ENCODE assay signal across 1 cellular context in genomic region chr11:68118753-68119448, GRCh38.
A peak's percentile ranks its signal among the peaks of the same experiment; 100 is the strongest.
TF ChIP-seq lines count a peak whose summit lies in the region.

No MANE protein-coding gene starts in this region.

TF ChIP-seq in HepG2, 621 proteins besides CTCF, POLR2A, EP300 and RAD21 (continued from another document and continues in another):
- TF ChIP-seq TSC22D2 (CRISPR knock-in tag; IDR thresholded peaks at IDR 0.05; ENCODE audit: borderline replicate concordance) (no peak), ZNF709 (CRISPR knock-in tag; IDR thresholded peaks at IDR 0.05) (no peak), CREB3 (CRISPR knock-in tag; IDR thresholded peaks at IDR 0.05) (no peak), ZC3H13 (CRISPR knock-in tag; IDR thresholded peaks at IDR 0.05) (no peak), NFE2L1 (CRISPR knock-in tag; IDR thresholded peaks at IDR 0.05; ENCODE audit: borderline replicate concordance) (no peak), RNF2 (conservative IDR thresholded peaks at IDR 0.05; ENCODE audit: low read depth) (no peak), ZNF691 (CRISPR knock-in tag; IDR thresholded peaks at IDR 0.05; ENCODE audit: borderline replicate concordance, low read depth) (0 out of 2 replicates have a peak, but pooled peaks have one; percentile 6), KDM4B (CRISPR knock-in tag; IDR thresholded peaks at IDR 0.05) (no peak), MIER2 (CRISPR knock-in tag; IDR thresholded peaks at IDR 0.05) (no peak), WIZ (CRISPR knock-in tag; IDR thresholded peaks at IDR 0.05) (no peak), FOXA3 (CRISPR knock-in tag; IDR thresholded peaks at IDR 0.05) (0 out of 2 replicates have a peak, but pooled peaks have one; percentile 8), ZIK1 (CRISPR knock-in tag; IDR thresholded peaks at IDR 0.05; ENCODE audit: borderline replicate concordance, low read depth) (no peak), IKZF1 (IDR thresholded peaks at IDR 0.05) (no peak), FOXO1 (CRISPR knock-in tag; IDR thresholded peaks at IDR 0.05) (0 out of 2 replicates have a peak, but pooled peaks have one; percentile 16), RBFOX2 (IDR thresholded peaks at IDR 0.05; ENCODE audit: low read depth, low read length) (0 out of 2 replicates have a peak, but pooled peaks have one; percentile 6), HNRNPK (IDR thresholded peaks at IDR 0.05; ENCODE audit: low read depth, low read length, poor library complexity, severe bottlenecking) (no peak), SIN3B (IDR thresholded peaks at IDR 0.05; ENCODE audit: low read length) (no peak), ZNF703 (CRISPR knock-in tag; IDR thresholded peaks at IDR 0.05; ENCODE audit: borderline replicate concordance) (no peak), ZNF260 (CRISPR knock-in tag; IDR thresholded peaks at IDR 0.05; ENCODE audit: borderline replicate concordance, low read depth) (no peak), ZNF362 (CRISPR knock-in tag; IDR thresholded peaks at IDR 0.05; ENCODE audit: borderline replicate concordance) (no peak), ZNF552 (CRISPR knock-in tag; IDR thresholded peaks at IDR 0.05; ENCODE audit: borderline replicate concordance) (no peak), SRSF9 (IDR thresholded peaks at IDR 0.05; ENCODE audit: borderline replicate concordance, insufficient read depth, low read depth, low read length, poor library complexity, severe bottlenecking) (no peak), TAF15 (IDR thresholded peaks at IDR 0.05; ENCODE audit: low read depth, low read length, poor library complexity, severe bottlenecking) (no peak), ZNF652 (CRISPR knock-in tag; IDR thresholded peaks at IDR 0.05; ENCODE audit: borderline replicate concordance, low read depth) (peak; percentile 92), ZNF792 (CRISPR knock-in tag; IDR thresholded peaks at IDR 0.05) (no peak), EHMT2 (IDR thresholded peaks at IDR 0.05; ENCODE audit: borderline replicate concordance, low read depth, low read length) (no peak), PATZ1 (CRISPR knock-in tag; IDR thresholded peaks at IDR 0.05) (no peak), HDAC1 (CRISPR knock-in tag; IDR thresholded peaks at IDR 0.05) (0 out of 2 replicates have a peak, but pooled peaks have one; percentile 38), ZNF30 (CRISPR knock-in tag; IDR thresholded peaks at IDR 0.05) (no peak), FUBP1 (CRISPR knock-in tag; IDR thresholded peaks at IDR 0.05; ENCODE audit: borderline replicate concordance) (no peak), TBX3 (IDR thresholded peaks at IDR 0.05; ENCODE audit: borderline replicate concordance) (no peak), ZNF646 (CRISPR knock-in tag; IDR thresholded peaks at IDR 0.05) (no peak), THAP11 (CRISPR knock-in tag; IDR thresholded peaks at IDR 0.05) (no peak), ZNF558 (CRISPR knock-in tag; IDR thresholded peaks at IDR 0.05; ENCODE audit: borderline replicate concordance) (no peak), ZNF776 (CRISPR knock-in tag; IDR thresholded peaks at IDR 0.05) (no peak), ZNF468 (CRISPR knock-in tag; IDR thresholded peaks at IDR 0.05) (no peak), ZNF407 (CRISPR knock-in tag; IDR thresholded peaks at IDR 0.05; ENCODE audit: not compliant biosample characterization) (no peak), ZNF615 (CRISPR knock-in tag; IDR thresholded peaks at IDR 0.05; ENCODE audit: borderline replicate concordance) (0 out of 2 replicates have a peak, but pooled peaks have one; percentile 66), ZNF746 (CRISPR knock-in tag; IDR thresholded peaks at IDR 0.05) (no peak), SCMH1 (CRISPR knock-in tag; IDR thresholded peaks at IDR 0.05; ENCODE audit: borderline replicate concordance) (no peak)
